ENCODE assay signal across 18 cellular contexts in the genomic region with DNA sequence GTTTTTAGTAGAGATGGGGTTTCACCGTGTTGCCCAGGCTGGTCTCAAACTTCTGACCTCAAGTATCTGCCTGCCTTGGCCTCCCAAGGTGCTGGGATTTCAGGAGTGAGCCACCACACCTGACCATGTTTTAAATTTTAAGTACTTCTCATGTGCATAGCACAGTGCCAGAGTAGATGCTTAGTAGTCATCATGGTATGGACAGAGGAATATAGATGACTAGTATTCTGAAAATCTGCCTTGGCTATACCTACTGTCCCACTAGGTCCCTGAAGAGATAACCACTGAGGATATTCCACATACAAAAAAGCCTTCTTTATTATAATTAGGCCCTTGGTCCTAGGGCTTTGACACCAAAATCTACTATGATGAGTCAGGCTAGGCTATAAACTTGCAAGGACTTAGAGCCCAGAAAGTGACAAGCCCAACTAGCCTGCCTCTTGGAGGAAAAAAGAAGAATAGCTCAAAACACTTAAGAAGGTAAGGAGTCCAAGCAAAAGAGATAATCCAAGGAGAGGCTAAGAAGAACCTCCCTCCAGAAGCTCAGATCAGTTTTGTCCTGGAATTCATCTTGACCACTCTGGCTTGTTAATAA. TPM values are rescaled to one million over a fixed set of nuclear protein-coding genes. Genes with fewer than 3 reads are reported as not detected.
DNase-seq lines count a peak whose midpoint lies in the region; ATAC-seq and TF ChIP-seq lines count a peak whose summit lies in the region.
"Had no signal": no experiment of that assay in that cellular context is flagged by ENCODE, and none has a peak within 500 bp of the region (broad histone marks: within the 10 kb centered on the region; RNA-seq: fewer than 3 reads in every experiment).

No MANE protein-coding gene starts in this region.

- DNase-seq in activated naive CD8-positive, alpha-beta T cell treated with anti-CD3 and anti-CD28 coated beads for 36 hours = no peak
- DNase-seq in Panc1 (ENCODE audit: low read depth, low spot score) (no peak), fibroblast of mammary gland (ENCODE audit: low read depth) (peak; percentile 21), RPMI8226 (no peak), psoas muscle (no peak), dermis blood vessel endothelial cell (no peak)
- DNase-seq: activated CD4-positive, alpha-beta T cell treated with anti-CD3 and anti-CD28 coated beads for 48 hours; body of pancreas; left ventricle myocardium inferior; NCI-H2081; NCI-H524; pancreas; T1000 had no signal

- WGBS in psoas muscle, 3 donors = 92 to 100% (median 95%) methylated on average over 1 of the region's 1 CpG

- POLR2A ChIA-PET in Panc1 (lab: Charles Lee) = interaction anchor here (0.6 kb wide), 1 partner anchor 21 kb away, joined by 3 read pairs; no protein-coding TSS in a partner anchor

- no peak for TF ChIP-seq CTCF in Panc1 (IDR thresholded peaks at IDR 0.05)
- no peak for TF ChIP-seq CTCF in fibroblast of mammary gland (conservative IDR thresholded peaks at IDR 0.05; ENCODE audit: control insufficient read depth, insufficient read depth, low read depth, low read length)
- TF ChIP-seq CTCF in psoas muscle (IDR thresholded peaks at IDR 0.05) = no peak

- H3K4me1 ChIP-seq in Panc1 (ENCODE audit: control insufficient read depth, insufficient read depth, low read length) = peaks cover 5% of the 10 kb centered on the region; the same call in 1 of the 2 replicates
- H3K4me1 ChIP-seq in psoas muscle = no peaks in the 10 kb centered on the region
- H3K4me1 ChIP-seq: body of pancreas, pancreas had no signal

- peaks cover 12% of the 10 kb centered on the region for H3K36me3 Mint-ChIP-seq in activated naive CD8-positive, alpha-beta T cell
- peaks cover 52% of the 10 kb centered on the region for H3K36me3 Mint-ChIP-seq in activated naive CD8-positive, alpha-beta T cell treated with anti-CD3 and anti-CD28 coated beads for 36 hours

- intact Hi-C loops in Panc1 (cut with micrococcal nuclease; ENCODE audit: unreplicated experiment) = no loop called here
- intact Hi-C loops in psoas muscle (cut with DNase I) = no loop called here

- H3K4me3 ChIP-seq in Panc1 (ENCODE audit: low read depth in 2 of 2, low read length in 2 of 2) = no peak overlapping the region
- no peak overlapping the region for H3K4me3 ChIP-seq in fibroblast of mammary gland (ENCODE audit: control insufficient read depth, low read depth, low read length)
- H3K4me3 ChIP-seq in psoas muscle = no peak overlapping the region
- H3K4me3 ChIP-seq: body of pancreas, coronary artery, gastroesophageal sphincter, left ventricle myocardium inferior, pancreas, suprapubic skin had no signal

- in situ Hi-C loops in Panc1 (cut with HindIII; ENCODE audit: low pct_unique_long_range_greater_than_20kb, low sequenced_read_pairs) = no loop called here

- H3K27ac ChIP-seq in Panc1 (ENCODE audit: low read length) (no peak overlapping the region), psoas muscle (no peak overlapping the region)
- H3K27ac ChIP-seq: body of pancreas, coronary artery, gastroesophageal sphincter, left ventricle myocardium inferior, pancreas, suprapubic skin had no signal

- peak overlapping the region; percentile 64 for H3K27ac Mint-ChIP-seq in activated naive CD8-positive, alpha-beta T cell
- no peak overlapping the region for H3K27ac Mint-ChIP-seq in activated naive CD8-positive, alpha-beta T cell treated with anti-CD3 and anti-CD28 coated beads for 36 hours

- ATAC-seq in Panc1 (peak; percentile 53; the same call in 1 of the 2 replicates), HG03108 (IDR thresholded peaks at IDR 0.05; ENCODE audit: unreplicated experiment) (no peak), psoas muscle (no peak)
- ATAC-seq: body of pancreas, gastroesophageal sphincter, pancreas had no signal

- H3K9me3 Mint-ChIP-seq in activated naive CD8-positive, alpha-beta T cell (ENCODE audit: low read depth) = no peaks in the 10 kb centered on the region
- H3K9me3 Mint-ChIP-seq in activated naive CD8-positive, alpha-beta T cell treated with anti-CD3 and anti-CD28 coated beads for 36 hours = no peaks in the 10 kb centered on the region

- H3K9me3 ChIP-seq in Panc1 (ENCODE audit: control insufficient read depth, insufficient read depth, low read depth, low read length) = no peaks in the 10 kb centered on the region
- H3K9me3 ChIP-seq in psoas muscle = no peaks in the 10 kb centered on the region
- H3K9me3 ChIP-seq: body of pancreas, gastroesophageal sphincter, left ventricle myocardium inferior, pancreas, suprapubic skin had no signal

- peaks cover 52% of the 10 kb centered on the region for H3K4me1 Mint-ChIP-seq in activated naive CD8-positive, alpha-beta T cell (ENCODE audit: low read depth)
- peaks cover 38% of the 10 kb centered on the region for H3K4me1 Mint-ChIP-seq in activated naive CD8-positive, alpha-beta T cell treated with anti-CD3 and anti-CD28 coated beads for 36 hours

- CTCF ChIA-PET in Panc1 (lab: Charles Lee) = interaction anchor here (0.7 kb wide), 1 partner anchor 67 kb away, joined by 4 read pairs; no protein-coding TSS in a partner anchor

- H3K4me3 Mint-ChIP-seq in activated naive CD8-positive, alpha-beta T cell = peak overlapping the region; percentile 48
- H3K4me3 Mint-ChIP-seq in activated naive CD8-positive, alpha-beta T cell treated with anti-CD3 and anti-CD28 coated beads for 36 hours = no peak overlapping the region

- H3K36me3 ChIP-seq in Panc1 (ENCODE audit: control insufficient read depth, insufficient read depth, low read length) = peaks cover 12% of the 10 kb centered on the region
- peaks cover 0 to 85% of the 10 kb centered on the region in 2 donors for H3K36me3 ChIP-seq in psoas muscle (ENCODE audit: insufficient read depth in 1 of 2, low read depth in 1 of 2)

- no peaks in the 10 kb centered on the region for H3K27me3 Mint-ChIP-seq in activated naive CD8-positive, alpha-beta T cell
- H3K27me3 Mint-ChIP-seq in activated naive CD8-positive, alpha-beta T cell treated with anti-CD3 and anti-CD28 coated beads for 36 hours = no peaks in the 10 kb centered on the region

- H3K27me3 ChIP-seq in Panc1 (ENCODE audit: control insufficient read depth, insufficient read depth, low read length) = no peaks in the 10 kb centered on the region
- no peaks in the 10 kb centered on the region for H3K27me3 ChIP-seq in psoas muscle (ENCODE audit: insufficient read depth in 3 of 3, low read length in 2 of 3)
- H3K27me3 ChIP-seq: body of pancreas, gastroesophageal sphincter, pancreas, suprapubic skin had no signal

- no TSS peak for BruUV-seq in Panc1 (replicated peaks; lab: Mats Ljungman, UMichigan)

RNA-seq across cellular contexts. Expression of a gene that starts 34.0 kb away (rescaled TPM):
- total RNA-seq in activated naive CD8-positive, alpha-beta T cell treated with anti-CD3 and anti-CD28 coated beads for 36 hours = 100 to 1,000 TPM; 150 to 156 TPM
- 110 TPM for total RNA-seq in Panc1 (2021; ENCODE audit: unreplicated experiment)
- polyA plus RNA-seq in Panc1 (2012; ENCODE audit: insufficient read length) = 92.6 TPM
- total RNA-seq in psoas muscle = 10 to 100 TPM; 44.4 to 67.5 (median 53.5) TPM
- 10 to 100 TPM; 41.6 to 82.3 (median 44.0) TPM for polyA plus RNA-seq in psoas muscle
- 38.8 and 53.2 TPM in 2 replicates for total RNA-seq in dermis blood vessel endothelial cell

RNA-seq across cellular contexts. Expression of a gene that starts 52.6 kb away (rescaled TPM):
- total RNA-seq in activated naive CD8-positive, alpha-beta T cell treated with anti-CD3 and anti-CD28 coated beads for 36 hours = 1 to 10 TPM; 6.3 to 7.7 TPM
- total RNA-seq in Panc1 (2021; ENCODE audit: unreplicated experiment) (12.7 TPM), psoas muscle (10 to 100 TPM; 21.3 to 44.0 (median 34.0) TPM), dermis blood vessel endothelial cell (6.3 and 9.7 TPM in 2 replicates)
- polyA plus RNA-seq in Panc1 (2012; ENCODE audit: insufficient read length) = 18.5 TPM
- polyA plus RNA-seq in psoas muscle = 10 to 100 TPM; 27.5 to 50.4 (median 32.1) TPM
